ENCODE assay signal across 8 cellular contexts in the genomic region with DNA sequence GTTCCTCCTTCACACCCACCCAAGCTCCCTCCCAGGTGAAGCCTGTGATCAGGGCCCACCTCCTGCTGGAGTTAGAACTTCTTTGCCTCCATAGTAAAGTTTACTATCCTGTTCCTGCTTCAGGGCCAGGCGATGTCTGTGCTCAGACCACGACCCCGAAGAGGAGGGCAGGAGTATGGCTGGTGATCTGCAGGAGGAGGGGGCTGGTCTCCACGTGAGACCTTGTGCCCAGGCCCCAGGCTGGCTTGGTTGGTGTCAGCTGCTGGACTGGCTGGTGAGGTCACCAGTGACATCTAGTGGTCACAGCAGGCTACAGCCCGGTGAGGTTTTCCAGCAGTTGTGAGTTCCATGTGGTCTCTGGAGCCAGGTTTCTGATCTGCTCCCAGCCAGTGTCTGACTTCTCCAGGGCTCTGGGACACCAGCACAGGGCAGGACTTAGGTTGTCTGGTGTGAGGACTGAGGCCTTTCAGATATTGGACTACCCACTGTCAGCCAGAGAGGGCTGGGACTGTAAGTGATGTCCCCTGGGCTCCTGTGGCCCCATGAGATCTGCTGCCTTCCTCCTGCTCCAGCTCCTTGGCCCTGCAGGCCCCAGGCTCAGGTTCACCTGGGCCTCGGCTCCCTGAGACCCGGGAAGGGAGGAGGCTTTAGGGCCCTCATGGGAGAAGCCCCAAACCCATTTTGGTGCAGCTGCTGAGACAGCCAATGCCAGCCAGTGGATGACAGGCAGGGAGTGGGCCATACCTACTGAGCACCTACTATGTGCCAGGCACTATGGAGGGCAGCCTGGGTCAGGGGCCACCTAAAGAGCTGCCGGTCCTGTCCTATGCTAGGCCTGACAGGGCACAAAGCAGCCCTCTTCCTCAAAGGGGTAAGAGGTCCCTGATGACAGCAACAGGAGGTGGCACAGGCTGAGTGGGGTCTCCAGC. TPM values are rescaled to one million over a fixed set of nuclear protein-coding genes. Genes with fewer than 3 reads are reported as not detected.
A peak's percentile ranks its signal among the peaks of the same experiment; 100 is the strongest.
DNase-seq lines count a peak whose midpoint lies in the region; ATAC-seq and TF ChIP-seq lines count a peak whose summit lies in the region.

No MANE protein-coding gene starts in this region.

- peak overlapping the region; percentile 4 for H2BK5ac ChIP-seq in neuronal stem cell (ENCODE audit: low read length)

- no peaks in the 10 kb centered on the region for H3K36me3 Mint-ChIP-seq in activated T-cell treated with anti-CD3 and anti-CD28 coated beads, Interleukin-2, amount 50 U/mL, for 72 hours (ENCODE audit: insufficient read depth in 2 of 2)
- no peaks in the 10 kb centered on the region for H3K36me3 Mint-ChIP-seq in type B pancreatic cell

- peak overlapping the region; percentile 72 for H3K9ac ChIP-seq in neuronal stem cell (ENCODE audit: low read depth, low read length, poor library complexity)

- H3K4me3 ChIP-seq in PC-9: no peak overlapping the region
- H3K4me3 ChIP-seq in fibroblast of the aortic adventitia (ENCODE audit: low read depth, low read length): no peak overlapping the region
- H3K4me3 ChIP-seq in neuronal stem cell (ENCODE audit: low read length in 2 of 2): peak overlapping the region in 1 of 2 donors; percentile 37

- peak overlapping the region; percentile 1 for H3K18ac ChIP-seq in neuronal stem cell (ENCODE audit: low read length)

- no peak overlapping the region for H3K4me3 Mint-ChIP-seq in activated T-cell treated with anti-CD3 and anti-CD28 coated beads, Interleukin-2, amount 50 U/mL, for 72 hours
- H3K4me3 Mint-ChIP-seq in type B pancreatic cell: peak overlapping the region; percentile 44

- BruUV-seq in PC-9 (replicated peaks; lab: Mats Ljungman, UMichigan): no TSS peak

- H3K27ac ChIP-seq in PC-9: 0 out of 2 replicates have a peak overlapping the region, but pooled peaks have one; percentile 99
- H3K27ac ChIP-seq in neuronal stem cell (replicated peaks; ENCODE audit: low read length): no peak overlapping the region

- no peaks in the 10 kb centered on the region for H3K9me3 ChIP-seq in PC-9 (ENCODE audit: insufficient read depth, low read depth)
- H3K9me3 ChIP-seq in neuronal stem cell (replicated peaks in 1 of 2; ENCODE audit: control insufficient read depth in 2 of 2, insufficient read depth in 1 of 2, low read depth in 1 of 2, low read length in 2 of 2): no peaks in the 10 kb centered on the region

- no peak overlapping the region for H3K4ac ChIP-seq in neuronal stem cell (ENCODE audit: low read length)

- H2BK15ac ChIP-seq in neuronal stem cell (ENCODE audit: low read length): peak overlapping the region; percentile 8

- TF ChIP-seq CTCF in PC-9 (conservative IDR thresholded peaks at IDR 0.05): peak; percentile 98
- TF ChIP-seq CTCF in fibroblast of the aortic adventitia (IDR thresholded peaks at IDR 0.05; ENCODE audit: insufficient read depth, low read length): peak; percentile 96
- peak; percentile 95 for TF ChIP-seq CTCF in type B pancreatic cell (conservative IDR thresholded peaks at IDR 0.05)

- H4K91ac ChIP-seq in neuronal stem cell (ENCODE audit: low read depth, low read length, poor library complexity): no peak overlapping the region

- no peaks in the 10 kb centered on the region for H3K4me1 Mint-ChIP-seq in activated T-cell treated with anti-CD3 and anti-CD28 coated beads, Interleukin-2, amount 50 U/mL, for 72 hours (ENCODE audit: low read depth)
- peaks cover 21% of the 10 kb centered on the region for H3K4me1 Mint-ChIP-seq in type B pancreatic cell (ENCODE audit: unreplicated experiment)

- H3K36me3 ChIP-seq in PC-9 (ENCODE audit: low read depth) (no peaks in the 10 kb centered on the region), neuronal stem cell (replicated peaks in 1 of 2; ENCODE audit: control insufficient read depth in 2 of 2, insufficient read depth in 2 of 2, low read length in 2 of 2) (no peaks in the 10 kb centered on the region)

- no peaks in the 10 kb centered on the region for H3K27me3 ChIP-seq in PC-9 (ENCODE audit: insufficient read depth, low read depth)
- H3K27me3 ChIP-seq in neuronal stem cell (ENCODE audit: control insufficient read depth in 3 of 3, insufficient read depth in 3 of 3, low read depth in 1 of 3, low read length in 3 of 3): peaks cover 0 to 75% (median 0%) of the 10 kb centered on the region in 3 experiments

- peak overlapping the region; percentile 49 for H2BK12ac ChIP-seq in neuronal stem cell (ENCODE audit: low read length)

- H3K79me2 ChIP-seq in PC-9 (ENCODE audit: low read depth): no peaks in the 10 kb centered on the region

- POLR2A ChIA-PET in PC-9 (lab: Charles Lee; ENCODE audit: unreplicated experiment): interaction anchor here (0.7 kb wide), 1 partner anchor 176 kb away, joined by 3 read pairs; no protein-coding TSS in a partner anchor

- DNase-seq in NCI-H1417 (lab: John Stamatoyannopoulos, UW): peak; percentile 52 to 80 (median 62)
- no peak for DNase-seq in NCI-H1417 treated with DMSO at 0.1 percent for 48 hours (lab: John Stamatoyannopoulos, UW)
- DNase-seq in HUDEP-2 (lab: John Stamatoyannopoulos, UW; ENCODE audit: unreplicated experiment in 76 of 76): peak in 53 of 76 experiments; percentile 4 to 62 (median 31)
- peak; percentile 60 to 70 for DNase-seq in PC-9
- peak; percentile 62 to 65 for DNase-seq in activated T-cell treated with anti-CD3 and anti-CD28 coated beads, Interleukin-2, amount 50 U/mL, for 72 hours
- DNase-seq in fibroblast of the aortic adventitia (ENCODE audit: low read depth): peak; percentile 76
- peak; percentile 62 for DNase-seq in neuronal stem cell (ENCODE audit: low spot score)
- peak; percentile 79 for DNase-seq in type B pancreatic cell (ENCODE audit: extremely low spot score, unreplicated experiment)

- peak overlapping the region; percentile 68 for H3K4me2 ChIP-seq in PC-9
- H3K4me2 ChIP-seq in neuronal stem cell (ENCODE audit: insufficient read depth, low read length, poor library complexity, severe bottlenecking): no peak overlapping the region

- peaks cover 36% of the 10 kb centered on the region for H3F3A ChIP-seq in PC-9 (ENCODE audit: insufficient read depth, low read depth)

- peaks cover 11% of the 10 kb centered on the region for H3K27me3 Mint-ChIP-seq in activated T-cell treated with anti-CD3 and anti-CD28 coated beads, Interleukin-2, amount 50 U/mL, for 72 hours (ENCODE audit: low read depth)
- peaks cover 46% of the 10 kb centered on the region for H3K27me3 Mint-ChIP-seq in type B pancreatic cell

- H3K9me3 Mint-ChIP-seq in activated T-cell treated with anti-CD3 and anti-CD28 coated beads, Interleukin-2, amount 50 U/mL, for 72 hours: no peaks in the 10 kb centered on the region
- no peaks in the 10 kb centered on the region for H3K9me3 Mint-ChIP-seq in type B pancreatic cell

- H3K27ac Mint-ChIP-seq in activated T-cell treated with anti-CD3 and anti-CD28 coated beads, Interleukin-2, amount 50 U/mL, for 72 hours: no peak overlapping the region
- no peak overlapping the region for H3K27ac Mint-ChIP-seq in type B pancreatic cell

- H3K4me1 ChIP-seq in PC-9 (replicated peaks; ENCODE audit: insufficient read depth) (peaks cover 84% of the 10 kb centered on the region), neuronal stem cell (ENCODE audit: control insufficient read depth in 2 of 2, insufficient read depth in 1 of 2, low read depth in 1 of 2, low read length in 2 of 2) (no peaks in the 10 kb centered on the region)

- peak; percentile 86 to 88 for ATAC-seq in activated T-cell treated with anti-CD3 and anti-CD28 coated beads, Interleukin-2, amount 50 U/mL, for 72 hours (replicated peaks in 1 of 2)

- no peaks in the 10 kb centered on the region for H3K9me2 ChIP-seq in PC-9 (ENCODE audit: insufficient read depth)

- no peaks in the 10 kb centered on the region for H4K20me1 ChIP-seq in PC-9 (ENCODE audit: insufficient read depth)

- H2AK5ac ChIP-seq in neuronal stem cell (ENCODE audit: low read depth, low read length): peak overlapping the region; percentile 25

- no peaks in the 10 kb centered on the region for H3K79me1 ChIP-seq in neuronal stem cell (ENCODE audit: low read depth, low read length)

- intact Hi-C loops in PC-9 (cut with micrococcal nuclease; ENCODE audit: unreplicated experiment): loop anchor here (1.0 to 10.0 kb wide), 5 partner anchors 17 to 560 kb away; no protein-coding TSS in a partner anchor

- no peak overlapping the region for H4K8ac ChIP-seq in neuronal stem cell (ENCODE audit: low read depth, low read length)

- H2BK120ac ChIP-seq in neuronal stem cell (ENCODE audit: low read depth, low read length): no peak overlapping the region

- CTCF ChIA-PET in PC-9 (lab: Charles Lee): interaction anchor here (0.5 to 3.1 kb wide), 6 partner anchors 10 to 71 kb away, joined by 4 to 30 read pairs (median 6); partner anchors contain the start of gene STRIP1

- H2AFZ ChIP-seq in PC-9 (no peak overlapping the region), neuronal stem cell (ENCODE audit: low read length) (peak overlapping the region; percentile 70)

- H3K23ac ChIP-seq in neuronal stem cell (ENCODE audit: low read depth, low read length, poor library complexity): peak overlapping the region; percentile 1

- WGBS in neuronal stem cell (ENCODE audit: extremely low coverage in 2 of 2, insufficient read length in 2 of 2, insufficient replicate concordance in 1 of 2), 2 donors: no CpG with 5 or more reads among the region's 8 CpGs

- H3K14ac ChIP-seq in neuronal stem cell (ENCODE audit: low read length): no peak overlapping the region

RNA-seq across cellular contexts. Expression of gene UBL4B, which starts 6.0 kb away (rescaled TPM):
- total RNA-seq in PC-9 (2021) (0.24 and 0.28 TPM in 2 replicates), fibroblast of the aortic adventitia (ENCODE audit: low replicate concordance) (not detected in 2 replicates), type B pancreatic cell (ENCODE audit: low replicate concordance) (1.0 TPM in 1 of 2 replicates, not detected in the other)
- not detected for total RNA-seq in activated T-cell treated with anti-CD3 and anti-CD28 coated beads, Interleukin-2, amount 50 U/mL, for 72 hours
- not detected for polyA plus RNA-seq in neuronal stem cell (2013, experiment 1 of 2)
- not detected for polyA plus RNA-seq in neuronal stem cell (2013, experiment 2 of 2)

RNA-seq across cellular contexts. Expression of gene ALX3, which starts 35.8 kb away (rescaled TPM):
- total RNA-seq in PC-9 (2021): not detected in 2 replicates
- not detected for total RNA-seq in activated T-cell treated with anti-CD3 and anti-CD28 coated beads, Interleukin-2, amount 50 U/mL, for 72 hours
- 0.09 TPM in 1 of 2 replicates, not detected in the other for total RNA-seq in fibroblast of the aortic adventitia (ENCODE audit: low replicate concordance)
- 0.53 TPM for polyA plus RNA-seq in neuronal stem cell (2013, experiment 1 of 2)
- 0.36 TPM for polyA plus RNA-seq in neuronal stem cell (2013, experiment 2 of 2)
- 1.4 and 19.8 TPM in 2 replicates for total RNA-seq in type B pancreatic cell (ENCODE audit: low replicate concordance)

RNA-seq across cellular contexts. Expression of gene SLC6A17, which starts 44.0 kb away (rescaled TPM):
- total RNA-seq in PC-9 (2021) (3.2 and 4.5 TPM in 2 replicates), fibroblast of the aortic adventitia (ENCODE audit: low replicate concordance) (0.16 and 0.90 TPM in 2 replicates), type B pancreatic cell (ENCODE audit: low replicate concordance) (0.50 and 0.58 TPM in 2 replicates)
- under 1 TPM; 0.31 to 0.53 TPM for total RNA-seq in activated T-cell treated with anti-CD3 and anti-CD28 coated beads, Interleukin-2, amount 50 U/mL, for 72 hours
- 0.11 TPM for polyA plus RNA-seq in neuronal stem cell (2013, experiment 1 of 2)
- polyA plus RNA-seq in neuronal stem cell (2013, experiment 2 of 2): 0.07 TPM
